8 cellular contexts compared by ENCODE assay signal in genomic region chr13:33541962-33542308, GRCh38.
A peak's percentile ranks its signal among the peaks of the same experiment; 100 is the strongest.
DNase-seq lines count a peak whose midpoint lies in the region; ATAC-seq and TF ChIP-seq lines count a peak whose summit lies in the region.

No MANE protein-coding gene starts in this region.

- H3K9me3 ChIP-seq in WERI-Rb-1 (ENCODE audit: severe bottlenecking) (no peaks in the 10 kb centered on the region), skeletal muscle tissue (ENCODE audit: control insufficient read depth in 3 of 3, low read length in 3 of 3) (no peaks in the 10 kb centered on the region)

- H3K4me1 ChIP-seq in foreskin keratinocyte (peaks cover 19% of the 10 kb centered on the region), skeletal muscle tissue (ENCODE audit: control insufficient read depth in 3 of 3, insufficient read depth in 3 of 3, low read length in 3 of 3) (peaks cover 10 to 18% (median 14%) of the 10 kb centered on the region in 3 donors)

- H3K4me3 ChIP-seq in WERI-Rb-1 (ENCODE audit: low read depth, low read length): peak overlapping the region; percentile 92
- peak overlapping the region; percentile 73 to 86 (median 79) for H3K4me3 ChIP-seq in skeletal muscle tissue (ENCODE audit: low read length in 3 of 3)

- ATAC-seq in GM21528 (IDR thresholded peaks at IDR 0.05; ENCODE audit: low FRiP score, unreplicated experiment) (peak; percentile 15), foreskin keratinocyte (no peak), esophagus mucosa (no peak)

- TF ChIP-seq CTCF in WERI-Rb-1 (IDR thresholded peaks at IDR 0.05; ENCODE audit: low read depth, low read length) (no peak), foreskin keratinocyte (conservative IDR thresholded peaks at IDR 0.05) (no peak)

- DNase-seq in WERI-Rb-1: no peak
- no peak for DNase-seq in foreskin keratinocyte
- no peak for DNase-seq in kidney tubule cell (ENCODE audit: low spot score)
- no peak for DNase-seq in NCI-H2107 treated with DMSO at 0.1 percent for 48 hours (lab: John Stamatoyannopoulos, UW; ENCODE audit: unreplicated experiment)
- DNase-seq in NCI-H1092 (lab: John Stamatoyannopoulos, UW): no peak

- H3K36me3 ChIP-seq in WERI-Rb-1: no peaks in the 10 kb centered on the region
- H3K36me3 ChIP-seq in skeletal muscle tissue (ENCODE audit: control insufficient read depth in 3 of 3, insufficient read depth in 3 of 3, low read length in 3 of 3): no peaks in the 10 kb centered on the region

- H3K27me3 ChIP-seq in WERI-Rb-1 (ENCODE audit: insufficient read depth, low read depth, severe bottlenecking) (no peaks in the 10 kb centered on the region), foreskin keratinocyte (no peaks in the 10 kb centered on the region), skeletal muscle tissue (ENCODE audit: control insufficient read depth in 3 of 3, insufficient read depth in 3 of 3, low read length in 3 of 3) (no peaks in the 10 kb centered on the region)

- H3K9ac ChIP-seq in skeletal muscle tissue (ENCODE audit: low read depth in 1 of 3, low read length in 3 of 3): peak overlapping the region; percentile 86 to 94 (median 91)

- H3K27ac ChIP-seq in WERI-Rb-1 (peak overlapping the region; percentile 97), foreskin keratinocyte (peak overlapping the region; percentile 98), skeletal muscle tissue (ENCODE audit: low read depth, low read length) (peak overlapping the region; percentile 97)
